In genomic region chr11:95296621-95297025, GRCh38 we compare ENCODE assay signal across 11 cellular contexts.
A peak's percentile ranks its signal among the peaks of the same experiment; 100 is the strongest.
DNase-seq lines count a peak whose midpoint lies in the region; ATAC-seq, FAIRE-seq and TF ChIP-seq lines count a peak whose summit lies in the region.
"Had no signal": no experiment of that assay in that cellular context is flagged by ENCODE, and none has a peak within 500 bp of the region (broad histone marks: within the 10 kb centered on the region; RNA-seq: fewer than 3 reads in every experiment).

No MANE protein-coding gene starts in this region.

- H3K9ac ChIP-seq in OCI-LY3 (ENCODE audit: low read length) (no peak overlapping the region), endodermal cell (ENCODE audit: extremely low read depth, low read length, poor library complexity, severe bottlenecking) (no peak overlapping the region)

- H3K27ac ChIP-seq in right atrium auricular region, result no peak overlapping the region
- H3K27ac ChIP-seq in OCI-LY3 (ENCODE audit: low read length), result no peak overlapping the region
- H3K27ac ChIP-seq in endodermal cell (ENCODE audit: low read depth, low read length), result no peak overlapping the region
- no peak overlapping the region for H3K27ac ChIP-seq in small intestine (ENCODE audit: low read depth in 1 of 2, low read length in 1 of 2)
- H3K27ac ChIP-seq: heart left ventricle had no signal

- peaks cover 1% of the 10 kb centered on the region for H3K27me3 Mint-ChIP-seq in endodermal cell (ENCODE audit: insufficient read depth)
- H3K27me3 Mint-ChIP-seq: activated T-cell treated with anti-CD3 and anti-CD28 coated beads, Interleukin-2, amount 50 U/mL, for 24 hours had no signal

- no peaks in the 10 kb centered on the region for H3K9me3 Mint-ChIP-seq in endodermal cell
- H3K9me3 Mint-ChIP-seq: activated T-cell treated with anti-CD3 and anti-CD28 coated beads, Interleukin-2, amount 50 U/mL, for 24 hours had no signal

- no peaks in the 10 kb centered on the region for H3K79me2 ChIP-seq in OCI-LY3 (ENCODE audit: low read length)

- no peaks in the 10 kb centered on the region for H3K36me3 ChIP-seq in right atrium auricular region
- H3K36me3 ChIP-seq in OCI-LY3 (replicated peaks; ENCODE audit: low read depth, low read length), result no peaks in the 10 kb centered on the region
- H3K36me3 ChIP-seq in endodermal cell (ENCODE audit: control insufficient read depth, insufficient read depth, low read length), result no peaks in the 10 kb centered on the region
- no peaks in the 10 kb centered on the region for H3K36me3 ChIP-seq in small intestine (ENCODE audit: control insufficient read depth in 2 of 2, insufficient read depth in 2 of 2, low read length in 2 of 2)
- H3K36me3 ChIP-seq: heart left ventricle had no signal

- H3K36me3 Mint-ChIP-seq in endodermal cell (ENCODE audit: low read depth), result no peaks in the 10 kb centered on the region

- no peaks in the 10 kb centered on the region for H4K20me1 ChIP-seq in OCI-LY3 (ENCODE audit: insufficient read depth, low read length)

- peaks cover 67% of the 10 kb centered on the region for H3K4me1 Mint-ChIP-seq in endodermal cell

- no peak for DNase-seq in Right ventricle myocardium superior
- DNase-seq in right atrium auricular region (ENCODE audit: low spot score), result no peak
- no peak for DNase-seq in endodermal cell
- no peak for DNase-seq in small intestine
- DNase-seq in inferior parietal cortex (ENCODE audit: extremely low spot score), result no peak
- DNase-seq in NCI-H82 (lab: John Stamatoyannopoulos, UW), result no peak
- DNase-seq: activated T-cell treated with anti-CD3 and anti-CD28 coated beads, Interleukin-2, amount 50 U/mL, for 24 hours; heart left ventricle; Kasumi-1 had no signal

- intact Hi-C loops in Right ventricle myocardium superior (cut with DNase I), result no loop called here

- H3K9me3 ChIP-seq in right atrium auricular region (no peaks in the 10 kb centered on the region), OCI-LY3 (ENCODE audit: insufficient read depth, low read length) (no peaks in the 10 kb centered on the region), endodermal cell (ENCODE audit: control insufficient read depth, low read length) (no peaks in the 10 kb centered on the region), small intestine (ENCODE audit: control insufficient read depth, low read depth) (no peaks in the 10 kb centered on the region)
- H3K9me3 ChIP-seq: heart left ventricle had no signal

- no peak overlapping the region for H2AFZ ChIP-seq in OCI-LY3 (ENCODE audit: low read depth, low read length)

- ATAC-seq in Right ventricle myocardium superior (ENCODE audit: poor library complexity) (peak; percentile 43), HG02981 (IDR thresholded peaks at IDR 0.05; ENCODE audit: unreplicated experiment) (peak; percentile 94)

- H3K4me1 ChIP-seq in right atrium auricular region (no peaks in the 10 kb centered on the region), OCI-LY3 (ENCODE audit: low read length) (peaks cover 36% of the 10 kb centered on the region), endodermal cell (ENCODE audit: control insufficient read depth, insufficient read depth, low read length) (peaks cover 14% of the 10 kb centered on the region), small intestine (ENCODE audit: control insufficient read depth in 2 of 2, insufficient read depth in 1 of 2, low read depth in 1 of 2, low read length in 1 of 2) (peaks cover 5 to 21% of the 10 kb centered on the region in 2 donors)

- FAIRE-seq in small intestine (lab: Jason Lieb, UNC), result no peak

- no peak overlapping the region for H3K4me3 Mint-ChIP-seq in endodermal cell
- H3K4me3 Mint-ChIP-seq: activated T-cell treated with anti-CD3 and anti-CD28 coated beads, Interleukin-2, amount 50 U/mL, for 24 hours had no signal

- no peak overlapping the region for H3K4me3 ChIP-seq in right atrium auricular region
- peak overlapping the region; percentile 71 for H3K4me3 ChIP-seq in OCI-LY3 (ENCODE audit: low read length)
- H3K4me3 ChIP-seq in endodermal cell (ENCODE audit: low read length), result no peak overlapping the region
- H3K4me3 ChIP-seq in small intestine (ENCODE audit: low read depth in 1 of 2, low read length in 2 of 2), result no peak overlapping the region
- H3K4me3 ChIP-seq: heart left ventricle had no signal

- WGBS in endodermal cell (ENCODE audit: insufficient coverage in 1 of 2, insufficient read length in 1 of 2), 2 experiments, result 92% methylated on average over 4 to 6 of the region's 6 CpGs
- 57 to 70% (median 70%) methylated on average over 6 of the region's 6 CpGs for WGBS in small intestine, 3 donors

- no peak for TF ChIP-seq CTCF in right atrium auricular region (IDR thresholded peaks at IDR 0.05)
- no peak for TF ChIP-seq CTCF in OCI-LY3 (IDR thresholded peaks at IDR 0.05; ENCODE audit: low read depth, low read length)
- no peak for TF ChIP-seq CTCF in endodermal cell (conservative IDR thresholded peaks at IDR 0.05)

- H3K4me2 ChIP-seq in OCI-LY3 (ENCODE audit: low read length), result peak overlapping the region; percentile 92

- H3K27me3 ChIP-seq in right atrium auricular region (no peaks in the 10 kb centered on the region), OCI-LY3 (ENCODE audit: low read depth, low read length) (no peaks in the 10 kb centered on the region), endodermal cell (ENCODE audit: control insufficient read depth, insufficient read depth, low read length, poor library complexity, severe bottlenecking) (no peaks in the 10 kb centered on the region), small intestine (ENCODE audit: control insufficient read depth in 2 of 2, insufficient read depth in 2 of 2, low read length in 2 of 2) (no peaks in the 10 kb centered on the region)
- H3K27me3 ChIP-seq: heart left ventricle had no signal

- H3K27ac Mint-ChIP-seq in endodermal cell, result no peak overlapping the region
- H3K27ac Mint-ChIP-seq: activated T-cell treated with anti-CD3 and anti-CD28 coated beads, Interleukin-2, amount 50 U/mL, for 24 hours had no signal
